In genomic region chr2:27049422-27050280, GRCh38 we compare ENCODE assay signal across 1 cellular context.
TF ChIP-seq lines count a peak whose summit lies in the region.

No MANE protein-coding gene starts in this region.

TF ChIP-seq in HepG2, 621 proteins besides CTCF, POLR2A, EP300 and RAD21 (continued from another document):
- TF ChIP-seq, protein P1, sequence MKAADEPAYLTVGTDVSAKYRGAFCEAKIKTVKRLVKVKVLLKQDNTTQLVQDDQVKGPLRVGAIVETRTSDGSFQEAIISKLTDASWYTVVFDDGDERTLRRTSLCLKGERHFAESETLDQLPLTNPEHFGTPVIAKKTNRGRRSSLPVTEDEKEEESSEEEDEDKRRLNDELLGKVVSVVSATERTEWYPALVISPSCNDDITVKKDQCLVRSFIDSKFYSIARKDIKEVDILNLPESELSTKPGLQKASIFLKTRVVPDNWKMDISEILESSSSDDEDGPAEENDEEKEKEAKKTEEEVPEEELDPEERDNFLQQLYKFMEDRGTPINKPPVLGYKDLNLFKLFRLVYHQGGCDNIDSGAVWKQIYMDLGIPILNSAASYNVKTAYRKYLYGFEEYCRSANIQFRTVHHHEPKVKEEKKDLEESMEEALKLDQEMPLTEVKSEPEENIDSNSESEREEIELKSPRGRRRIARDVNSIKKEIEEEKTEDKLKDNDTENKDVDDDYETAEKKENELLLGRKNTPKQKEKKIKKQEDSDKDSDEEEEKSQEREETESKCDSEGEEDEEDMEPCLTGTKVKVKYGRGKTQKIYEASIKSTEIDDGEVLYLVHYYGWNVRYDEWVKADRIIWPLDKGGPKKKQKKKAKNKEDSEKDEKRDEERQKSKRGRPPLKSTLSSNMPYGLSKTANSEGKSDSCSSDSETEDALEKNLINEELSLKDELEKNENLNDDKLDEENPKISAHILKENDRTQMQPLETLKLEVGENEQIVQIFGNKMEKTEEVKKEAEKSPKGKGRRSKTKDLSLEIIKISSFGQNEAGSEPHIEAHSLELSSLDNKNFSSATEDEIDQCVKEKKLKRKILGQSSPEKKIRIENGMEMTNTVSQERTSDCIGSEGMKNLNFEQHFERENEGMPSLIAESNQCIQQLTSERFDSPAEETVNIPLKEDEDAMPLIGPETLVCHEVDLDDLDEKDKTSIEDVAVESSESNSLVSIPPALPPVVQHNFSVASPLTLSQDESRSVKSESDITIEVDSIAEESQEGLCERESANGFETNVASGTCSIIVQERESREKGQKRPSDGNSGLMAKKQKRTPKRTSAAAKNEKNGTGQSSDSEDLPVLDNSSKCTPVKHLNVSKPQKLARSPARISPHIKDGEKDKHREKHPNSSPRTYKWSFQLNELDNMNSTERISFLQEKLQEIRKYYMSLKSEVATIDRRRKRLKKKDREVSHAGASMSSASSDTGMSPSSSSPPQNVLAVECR (CRISPR knock-in tag; IDR thresholded peaks at IDR 0.05; ENCODE audit: borderline replicate concordance), result 0 out of 2 replicates have a peak, but pooled peaks have one; percentile 47
- TF ChIP-seq ZNF598 (CRISPR knock-in tag; IDR thresholded peaks at IDR 0.05; ENCODE audit: borderline replicate concordance), result no peak
- peak; percentile 86; the same call in 1 of the 2 replicates for TF ChIP-seq NKX3-1 (CRISPR knock-in tag; IDR thresholded peaks at IDR 0.05)
- 0 out of 2 replicates have a peak, but pooled peaks have one; percentile 22 for TF ChIP-seq ZNF766 (CRISPR knock-in tag; IDR thresholded peaks at IDR 0.05; ENCODE audit: borderline replicate concordance)
- TF ChIP-seq GTF3A (CRISPR knock-in tag; conservative IDR thresholded peaks at IDR 0.05), result no peak
- peak; percentile 85 for TF ChIP-seq ZNF414 (CRISPR knock-in tag; IDR thresholded peaks at IDR 0.05)
- no peak for TF ChIP-seq PRDM15 (CRISPR knock-in tag; IDR thresholded peaks at IDR 0.05)
- TF ChIP-seq FOXO4 (CRISPR knock-in tag; conservative IDR thresholded peaks at IDR 0.05), result 0 out of 2 replicates have a peak, but pooled peaks have one; percentile 64
- TF ChIP-seq MYNN (CRISPR knock-in tag; IDR thresholded peaks at IDR 0.05; ENCODE audit: low read depth), result 0 out of 2 replicates have a peak, but pooled peaks have one; percentile 49
